Comparison of ENCODE assay signal across 8 cellular contexts in genomic region chr19:31351212-31352193, GRCh38. TPM values are rescaled to one million over a fixed set of nuclear protein-coding genes. Genes with fewer than 3 reads are reported as not detected.
A peak's percentile ranks its signal among the peaks of the same experiment; 100 is the strongest.
DNase-seq lines count a peak whose midpoint lies in the region; ATAC-seq and FAIRE-seq lines count a peak whose summit lies in the region.

No MANE protein-coding gene starts in this region.

- ATAC-seq in memory B cell (ENCODE audit: low read depth) (no peak), GM21786 (IDR thresholded peaks at IDR 0.05; ENCODE audit: unreplicated experiment) (no peak), HG03280 (IDR thresholded peaks at IDR 0.05; ENCODE audit: unreplicated experiment) (no peak)

- peaks cover 37% of the 10 kb centered on the region for H3K4me1 ChIP-seq in ectodermal cell (ENCODE audit: control insufficient read depth, insufficient read depth, low read length)

- DNase-seq in CD1c-positive myeloid dendritic cell (ENCODE audit: extremely low spot score) = peak; percentile 14
- peak; percentile 64 for DNase-seq in MG63
- no peak for DNase-seq in memory B cell (ENCODE audit: low spot score in 2 of 2)
- peak; percentile 63 for DNase-seq in urothelium cell line (ENCODE audit: low spot score)
- DNase-seq in central memory CD4-positive, alpha-beta T cell = no peak

- no peak overlapping the region for H3K27ac Mint-ChIP-seq in memory B cell

- H3K4me3 ChIP-seq in MG63 (peak overlapping the region; percentile 42), ectodermal cell (ENCODE audit: insufficient read depth, low read depth, low read length) (peak overlapping the region; percentile 60)

- no peaks in the 10 kb centered on the region for H3K27me3 ChIP-seq in MG63
- peaks cover 86% of the 10 kb centered on the region for H3K27me3 ChIP-seq in ectodermal cell (ENCODE audit: control insufficient read depth, insufficient read depth, low read length, poor library complexity, severe bottlenecking)

- no peak overlapping the region for H3K27ac ChIP-seq in ectodermal cell (ENCODE audit: insufficient read depth, low read depth, low read length, poor library complexity, severe bottlenecking)

- H3K9me3 Mint-ChIP-seq in memory B cell = peaks cover 2% of the 10 kb centered on the region

- WGBS in ectodermal cell, 2 experiments = 0 to 1% methylated on average over 99 of the region's 99 CpGs

- H3K4me3 Mint-ChIP-seq in memory B cell = peak overlapping the region; percentile 93

- peaks cover 3% of the 10 kb centered on the region for H3K36me3 Mint-ChIP-seq in memory B cell

- peaks cover 26% of the 10 kb centered on the region for H3K27me3 Mint-ChIP-seq in memory B cell

- peak; percentile 58 for FAIRE-seq in urothelium cell line (lab: Jason Lieb, UNC)

- H3K36me3 ChIP-seq in MG63 (no peaks in the 10 kb centered on the region), ectodermal cell (ENCODE audit: control insufficient read depth, insufficient read depth, low read length) (no peaks in the 10 kb centered on the region)

- peaks cover 3% of the 10 kb centered on the region for H3K4me1 Mint-ChIP-seq in memory B cell

- H3K9me3 ChIP-seq in MG63 (no peaks in the 10 kb centered on the region), ectodermal cell (ENCODE audit: control insufficient read depth, low read length) (no peaks in the 10 kb centered on the region)

RNA-seq across cellular contexts. Expression of gene TSHZ3, which starts 2.3 kb away (rescaled TPM):
- 2.2 and 2.6 TPM in 2 replicates for total RNA-seq in MG63 (2014; rRNA removed; shearing (Covaris generic); ENCODE audit: low replicate concordance)
- polyA plus RNA-seq in ectodermal cell (2013, experiment 1 of 4) = 2.6 TPM
- polyA plus RNA-seq in ectodermal cell (2013, experiment 2 of 4) = 3.3 TPM
- polyA plus RNA-seq in ectodermal cell (2013, experiment 3 of 4) = 3.5 TPM
- 4.2 TPM for polyA plus RNA-seq in ectodermal cell (2013, experiment 4 of 4)

Comparison
In these comparisons a context has a peak if more than half of its experiments do, and no peak if none do; other contexts are left out.
1. DNase-seq: peak in CD1c-positive myeloid dendritic cell (single experiment), MG63 (single experiment) and urothelium cell line (single experiment); none in memory B cell (0 of 2) and central memory CD4-positive, alpha-beta T cell (single experiment).